In genomic region chr16:47499700-47500264, GRCh38 we compare ENCODE assay signal across 1 cellular context.
TF ChIP-seq lines count a peak whose summit lies in the region.

No MANE protein-coding gene starts in this region.

TF ChIP-seq in HepG2, 621 proteins besides CTCF, POLR2A, EP300 and RAD21 (continued from another document and continues in another):
- TF ChIP-seq, protein P1, sequence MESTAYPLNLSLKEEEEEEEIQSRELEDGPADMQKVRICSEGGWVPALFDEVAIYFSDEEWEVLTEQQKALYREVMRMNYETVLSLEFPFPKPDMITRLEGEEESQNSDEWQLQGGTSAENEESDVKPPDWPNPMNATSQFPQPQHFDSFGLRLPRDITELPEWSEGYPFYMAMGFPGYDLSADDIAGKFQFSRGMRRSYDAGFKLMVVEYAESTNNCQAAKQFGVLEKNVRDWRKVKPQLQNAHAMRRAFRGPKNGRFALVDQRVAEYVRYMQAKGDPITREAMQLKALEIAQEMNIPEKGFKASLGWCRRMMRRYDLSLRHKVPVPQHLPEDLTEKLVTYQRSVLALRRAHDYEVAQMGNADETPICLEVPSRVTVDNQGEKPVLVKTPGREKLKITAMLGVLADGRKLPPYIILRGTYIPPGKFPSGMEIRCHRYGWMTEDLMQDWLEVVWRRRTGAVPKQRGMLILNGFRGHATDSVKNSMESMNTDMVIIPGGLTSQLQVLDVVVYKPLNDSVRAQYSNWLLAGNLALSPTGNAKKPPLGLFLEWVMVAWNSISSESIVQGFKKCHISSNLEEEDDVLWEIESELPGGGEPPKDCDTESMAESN (CRISPR knock-in tag; conservative IDR thresholded peaks at IDR 0.05): peak; percentile 65; the same call in 1 of the 2 replicates
- TF ChIP-seq ZNF589 (CRISPR knock-in tag; conservative IDR thresholded peaks at IDR 0.05): no peak
- TF ChIP-seq ONECUT2 (CRISPR knock-in tag; IDR thresholded peaks at IDR 0.05): no peak
- TF ChIP-seq, protein P2, sequence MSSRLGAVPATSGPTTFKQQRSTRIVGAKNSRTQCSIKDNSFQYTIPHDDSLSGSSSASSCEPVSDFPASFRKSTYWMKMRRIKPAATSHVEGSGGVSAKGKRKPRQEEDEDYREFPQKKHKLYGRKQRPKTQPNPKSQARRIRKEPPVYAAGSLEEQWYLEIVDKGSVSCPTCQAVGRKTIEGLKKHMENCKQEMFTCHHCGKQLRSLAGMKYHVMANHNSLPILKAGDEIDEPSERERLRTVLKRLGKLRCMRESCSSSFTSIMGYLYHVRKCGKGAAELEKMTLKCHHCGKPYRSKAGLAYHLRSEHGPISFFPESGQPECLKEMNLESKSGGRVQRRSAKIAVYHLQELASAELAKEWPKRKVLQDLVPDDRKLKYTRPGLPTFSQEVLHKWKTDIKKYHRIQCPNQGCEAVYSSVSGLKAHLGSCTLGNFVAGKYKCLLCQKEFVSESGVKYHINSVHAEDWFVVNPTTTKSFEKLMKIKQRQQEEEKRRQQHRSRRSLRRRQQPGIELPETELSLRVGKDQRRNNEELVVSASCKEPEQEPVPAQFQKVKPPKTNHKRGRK (CRISPR knock-in tag; IDR thresholded peaks at IDR 0.05): no peak
- no peak for TF ChIP-seq ZNF569 (CRISPR knock-in tag; IDR thresholded peaks at IDR 0.05; ENCODE audit: borderline replicate concordance)
- TF ChIP-seq ARHGAP35 (CRISPR knock-in tag; IDR thresholded peaks at IDR 0.05; ENCODE audit: borderline replicate concordance): no peak
- no peak for TF ChIP-seq ZNF3 (CRISPR knock-in tag; IDR thresholded peaks at IDR 0.05)
- TF ChIP-seq EHMT2 (IDR thresholded peaks at IDR 0.05; ENCODE audit: borderline replicate concordance, low read depth, low read length): peak; percentile 96; the same call in 1 of the 2 replicates
- no peak for TF ChIP-seq ZBTB1 (CRISPR knock-in tag; IDR thresholded peaks at IDR 0.05; ENCODE audit: borderline replicate concordance)
- no peak for TF ChIP-seq IKZF1 (IDR thresholded peaks at IDR 0.05)
- TF ChIP-seq NKX3-1 (CRISPR knock-in tag; IDR thresholded peaks at IDR 0.05): peak; percentile 51; the same call in 1 of the 2 replicates
- 0 out of 2 replicates have a peak, but pooled peaks have one; percentile 25 for TF ChIP-seq ZNF451 (CRISPR knock-in tag; IDR thresholded peaks at IDR 0.05)
- TF ChIP-seq SRSF1 (optimal IDR thresholded peaks at IDR 0.05; ENCODE audit: low read depth, low read length): no peak
- TF ChIP-seq, protein P3, sequence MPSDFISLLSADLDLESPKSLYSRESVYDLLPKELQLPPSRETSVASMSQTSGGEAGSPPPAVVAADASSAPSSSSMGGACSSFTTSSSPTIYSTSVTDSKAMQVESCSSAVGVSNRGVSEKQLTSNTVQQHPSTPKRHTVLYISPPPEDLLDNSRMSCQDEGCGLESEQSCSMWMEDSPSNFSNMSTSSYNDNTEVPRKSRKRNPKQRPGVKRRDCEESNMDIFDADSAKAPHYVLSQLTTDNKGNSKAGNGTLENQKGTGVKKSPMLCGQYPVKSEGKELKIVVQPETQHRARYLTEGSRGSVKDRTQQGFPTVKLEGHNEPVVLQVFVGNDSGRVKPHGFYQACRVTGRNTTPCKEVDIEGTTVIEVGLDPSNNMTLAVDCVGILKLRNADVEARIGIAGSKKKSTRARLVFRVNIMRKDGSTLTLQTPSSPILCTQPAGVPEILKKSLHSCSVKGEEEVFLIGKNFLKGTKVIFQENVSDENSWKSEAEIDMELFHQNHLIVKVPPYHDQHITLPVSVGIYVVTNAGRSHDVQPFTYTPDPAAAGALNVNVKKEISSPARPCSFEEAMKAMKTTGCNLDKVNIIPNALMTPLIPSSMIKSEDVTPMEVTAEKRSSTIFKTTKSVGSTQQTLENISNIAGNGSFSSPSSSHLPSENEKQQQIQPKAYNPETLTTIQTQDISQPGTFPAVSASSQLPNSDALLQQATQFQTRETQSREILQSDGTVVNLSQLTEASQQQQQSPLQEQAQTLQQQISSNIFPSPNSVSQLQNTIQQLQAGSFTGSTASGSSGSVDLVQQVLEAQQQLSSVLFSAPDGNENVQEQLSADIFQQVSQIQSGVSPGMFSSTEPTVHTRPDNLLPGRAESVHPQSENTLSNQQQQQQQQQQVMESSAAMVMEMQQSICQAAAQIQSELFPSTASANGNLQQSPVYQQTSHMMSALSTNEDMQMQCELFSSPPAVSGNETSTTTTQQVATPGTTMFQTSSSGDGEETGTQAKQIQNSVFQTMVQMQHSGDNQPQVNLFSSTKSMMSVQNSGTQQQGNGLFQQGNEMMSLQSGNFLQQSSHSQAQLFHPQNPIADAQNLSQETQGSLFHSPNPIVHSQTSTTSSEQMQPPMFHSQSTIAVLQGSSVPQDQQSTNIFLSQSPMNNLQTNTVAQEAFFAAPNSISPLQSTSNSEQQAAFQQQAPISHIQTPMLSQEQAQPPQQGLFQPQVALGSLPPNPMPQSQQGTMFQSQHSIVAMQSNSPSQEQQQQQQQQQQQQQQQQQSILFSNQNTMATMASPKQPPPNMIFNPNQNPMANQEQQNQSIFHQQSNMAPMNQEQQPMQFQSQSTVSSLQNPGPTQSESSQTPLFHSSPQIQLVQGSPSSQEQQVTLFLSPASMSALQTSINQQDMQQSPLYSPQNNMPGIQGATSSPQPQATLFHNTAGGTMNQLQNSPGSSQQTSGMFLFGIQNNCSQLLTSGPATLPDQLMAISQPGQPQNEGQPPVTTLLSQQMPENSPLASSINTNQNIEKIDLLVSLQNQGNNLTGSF (CRISPR knock-in tag; IDR thresholded peaks at IDR 0.05): no peak
- TF ChIP-seq, protein P4, sequence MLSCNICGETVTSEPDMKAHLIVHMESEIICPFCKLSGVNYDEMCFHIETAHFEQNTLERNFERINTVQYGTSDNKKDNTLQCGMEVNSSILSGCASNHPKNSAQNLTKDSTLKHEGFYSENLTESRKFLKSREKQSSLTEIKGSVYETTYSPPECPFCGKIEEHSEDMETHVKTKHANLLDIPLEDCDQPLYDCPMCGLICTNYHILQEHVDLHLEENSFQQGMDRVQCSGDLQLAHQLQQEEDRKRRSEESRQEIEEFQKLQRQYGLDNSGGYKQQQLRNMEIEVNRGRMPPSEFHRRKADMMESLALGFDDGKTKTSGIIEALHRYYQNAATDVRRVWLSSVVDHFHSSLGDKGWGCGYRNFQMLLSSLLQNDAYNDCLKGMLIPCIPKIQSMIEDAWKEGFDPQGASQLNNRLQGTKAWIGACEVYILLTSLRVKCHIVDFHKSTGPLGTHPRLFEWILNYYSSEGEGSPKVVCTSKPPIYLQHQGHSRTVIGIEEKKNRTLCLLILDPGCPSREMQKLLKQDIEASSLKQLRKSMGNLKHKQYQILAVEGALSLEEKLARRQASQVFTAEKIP (CRISPR knock-in tag; IDR thresholded peaks at IDR 0.05; ENCODE audit: borderline replicate concordance): no peak
- TF ChIP-seq ZMYM4 (CRISPR knock-in tag; IDR thresholded peaks at IDR 0.05): peak; percentile 95
- no peak for TF ChIP-seq ZSCAN22 (CRISPR knock-in tag; IDR thresholded peaks at IDR 0.05)
- no peak for TF ChIP-seq ZNF253 (CRISPR knock-in tag; IDR thresholded peaks at IDR 0.05; ENCODE audit: borderline replicate concordance)
- peak; percentile 73; the same call in 1 of the 2 replicates for TF ChIP-seq SIN3A (IDR thresholded peaks at IDR 0.05; ENCODE audit: borderline replicate concordance, low read depth, low read length)
- TF ChIP-seq, protein P5, sequence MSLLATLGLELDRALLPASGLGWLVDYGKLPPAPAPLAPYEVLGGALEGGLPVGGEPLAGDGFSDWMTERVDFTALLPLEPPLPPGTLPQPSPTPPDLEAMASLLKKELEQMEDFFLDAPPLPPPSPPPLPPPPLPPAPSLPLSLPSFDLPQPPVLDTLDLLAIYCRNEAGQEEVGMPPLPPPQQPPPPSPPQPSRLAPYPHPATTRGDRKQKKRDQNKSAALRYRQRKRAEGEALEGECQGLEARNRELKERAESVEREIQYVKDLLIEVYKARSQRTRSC (CRISPR knock-in tag; IDR thresholded peaks at IDR 0.05; ENCODE audit: low read depth): no peak
- TF ChIP-seq ZNF317 (CRISPR knock-in tag; IDR thresholded peaks at IDR 0.05): peak; percentile 70; the same call in 1 of the 2 replicates
- TF ChIP-seq, protein P6, sequence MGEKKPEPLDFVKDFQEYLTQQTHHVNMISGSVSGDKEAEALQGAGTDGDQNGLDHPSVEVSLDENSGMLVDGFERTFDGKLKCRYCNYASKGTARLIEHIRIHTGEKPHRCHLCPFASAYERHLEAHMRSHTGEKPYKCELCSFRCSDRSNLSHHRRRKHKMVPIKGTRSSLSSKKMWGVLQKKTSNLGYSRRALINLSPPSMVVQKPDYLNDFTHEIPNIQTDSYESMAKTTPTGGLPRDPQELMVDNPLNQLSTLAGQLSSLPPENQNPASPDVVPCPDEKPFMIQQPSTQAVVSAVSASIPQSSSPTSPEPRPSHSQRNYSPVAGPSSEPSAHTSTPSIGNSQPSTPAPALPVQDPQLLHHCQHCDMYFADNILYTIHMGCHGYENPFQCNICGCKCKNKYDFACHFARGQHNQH (CRISPR knock-in tag; IDR thresholded peaks at IDR 0.05): peak; percentile 91
- TF ChIP-seq ZMYM3 (CRISPR knock-in tag; IDR thresholded peaks at IDR 0.05): peak; percentile 71
- TF ChIP-seq PRMT3 (CRISPR knock-in tag; IDR thresholded peaks at IDR 0.05; ENCODE audit: borderline replicate concordance, low read depth): no peak
- peak; percentile 76 for TF ChIP-seq IRF2 (CRISPR knock-in tag; IDR thresholded peaks at IDR 0.05)
- peak; percentile 20; the same call in 1 of the 2 replicates for TF ChIP-seq PRDM15 (CRISPR knock-in tag; IDR thresholded peaks at IDR 0.05)
- TF ChIP-seq NCOA5 (CRISPR knock-in tag; IDR thresholded peaks at IDR 0.05): no peak
- TF ChIP-seq MATR3 (CRISPR knock-in tag; IDR thresholded peaks at IDR 0.05): no peak
- TF ChIP-seq ZNF550 (CRISPR knock-in tag; IDR thresholded peaks at IDR 0.05; ENCODE audit: borderline replicate concordance): no peak
- TF ChIP-seq, protein P7, sequence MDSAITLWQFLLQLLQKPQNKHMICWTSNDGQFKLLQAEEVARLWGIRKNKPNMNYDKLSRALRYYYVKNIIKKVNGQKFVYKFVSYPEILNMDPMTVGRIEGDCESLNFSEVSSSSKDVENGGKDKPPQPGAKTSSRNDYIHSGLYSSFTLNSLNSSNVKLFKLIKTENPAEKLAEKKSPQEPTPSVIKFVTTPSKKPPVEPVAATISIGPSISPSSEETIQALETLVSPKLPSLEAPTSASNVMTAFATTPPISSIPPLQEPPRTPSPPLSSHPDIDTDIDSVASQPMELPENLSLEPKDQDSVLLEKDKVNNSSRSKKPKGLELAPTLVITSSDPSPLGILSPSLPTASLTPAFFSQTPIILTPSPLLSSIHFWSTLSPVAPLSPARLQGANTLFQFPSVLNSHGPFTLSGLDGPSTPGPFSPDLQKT (CRISPR knock-in tag; IDR thresholded peaks at IDR 0.05; ENCODE audit: borderline replicate concordance): no peak
- TF ChIP-seq ZNF441 (CRISPR knock-in tag; IDR thresholded peaks at IDR 0.05; ENCODE audit: borderline replicate concordance): peak; percentile 85; the same call in 1 of the 2 replicates
- TF ChIP-seq MBD4 (IDR thresholded peaks at IDR 0.05; ENCODE audit: borderline replicate concordance, low read length): no peak
- TF ChIP-seq SAFB2 (CRISPR knock-in tag; IDR thresholded peaks at IDR 0.05; ENCODE audit: borderline replicate concordance, low read depth): no peak
- TF ChIP-seq NR0B2 (CRISPR knock-in tag; IDR thresholded peaks at IDR 0.05): no peak
- TF ChIP-seq, protein P8, sequence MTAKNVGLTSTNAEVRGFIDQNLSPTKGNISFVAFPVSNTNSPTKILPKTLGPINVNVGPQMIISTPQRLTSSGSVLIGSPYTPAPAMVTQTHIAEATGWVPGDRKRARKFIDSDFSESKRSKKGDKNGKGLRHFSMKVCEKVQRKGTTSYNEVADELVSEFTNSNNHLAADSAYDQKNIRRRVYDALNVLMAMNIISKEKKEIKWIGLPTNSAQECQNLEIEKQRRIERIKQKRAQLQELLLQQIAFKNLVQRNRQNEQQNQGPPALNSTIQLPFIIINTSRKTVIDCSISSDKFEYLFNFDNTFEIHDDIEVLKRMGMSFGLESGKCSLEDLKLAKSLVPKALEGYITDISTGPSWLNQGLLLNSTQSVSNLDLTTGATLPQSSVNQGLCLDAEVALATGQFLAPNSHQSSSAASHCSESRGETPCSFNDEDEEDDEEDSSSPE (CRISPR knock-in tag; IDR thresholded peaks at IDR 0.05): peak; percentile 77
- TF ChIP-seq, protein P9, sequence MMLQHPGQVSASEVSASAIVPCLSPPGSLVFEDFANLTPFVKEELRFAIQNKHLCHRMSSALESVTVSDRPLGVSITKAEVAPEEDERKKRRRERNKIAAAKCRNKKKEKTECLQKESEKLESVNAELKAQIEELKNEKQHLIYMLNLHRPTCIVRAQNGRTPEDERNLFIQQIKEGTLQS (CRISPR knock-in tag; IDR thresholded peaks at IDR 0.05): no peak
- no peak; the same call in 1 of the 2 replicates for TF ChIP-seq BRCA1 (CRISPR knock-in tag; IDR thresholded peaks at IDR 0.05)
- TF ChIP-seq ZNF780A (CRISPR knock-in tag; IDR thresholded peaks at IDR 0.05): no peak
